1 cellular context compared by ENCODE assay signal in the genomic region with DNA sequence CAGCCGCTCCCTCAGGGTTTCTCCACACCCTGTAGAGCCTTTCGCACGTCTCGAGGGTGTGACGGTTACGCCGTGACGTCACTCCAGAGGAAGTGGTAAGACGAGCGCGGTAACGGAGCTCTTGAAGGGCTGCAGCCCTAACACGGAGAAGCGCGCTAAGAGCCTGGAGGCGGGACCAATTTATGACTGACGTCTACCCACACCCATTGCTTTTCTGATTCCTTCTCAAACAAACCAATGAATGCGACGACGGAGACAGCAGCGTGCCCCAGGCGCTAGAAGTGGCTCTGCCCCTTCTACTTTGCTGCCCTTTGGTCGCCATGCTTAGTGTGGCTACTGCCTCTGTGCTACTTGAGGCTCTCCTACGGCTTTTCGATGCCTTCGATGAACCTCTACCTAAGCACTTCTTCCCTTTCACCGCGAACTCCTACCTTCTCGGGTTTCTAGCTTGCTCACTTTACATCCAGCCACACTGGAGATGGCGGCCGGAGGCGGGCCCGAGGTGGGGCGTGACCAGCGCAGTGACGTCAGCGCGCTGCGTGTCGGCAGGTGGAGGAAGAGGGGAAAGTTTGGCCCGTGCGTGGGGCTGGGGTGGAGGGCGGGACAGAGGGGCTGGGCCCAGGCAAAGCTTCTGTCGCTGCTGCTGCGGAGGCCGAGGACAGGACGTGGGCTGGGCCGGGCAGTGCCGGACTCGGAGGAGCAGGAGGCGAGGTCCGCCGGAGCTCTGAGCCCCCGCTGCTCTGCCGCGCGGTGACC.
TF ChIP-seq lines count a peak whose summit lies in the region.

A gene (plus strand): TSS at position 572 of the 756 bp plus-strand sequence. CDS start 340 bp downstream, outside the sequence.

TF ChIP-seq in WTC11, 78 proteins besides CTCF, POLR2A, EP300 and RAD21 (continued from another document):
- TF ChIP-seq, protein P1, sequence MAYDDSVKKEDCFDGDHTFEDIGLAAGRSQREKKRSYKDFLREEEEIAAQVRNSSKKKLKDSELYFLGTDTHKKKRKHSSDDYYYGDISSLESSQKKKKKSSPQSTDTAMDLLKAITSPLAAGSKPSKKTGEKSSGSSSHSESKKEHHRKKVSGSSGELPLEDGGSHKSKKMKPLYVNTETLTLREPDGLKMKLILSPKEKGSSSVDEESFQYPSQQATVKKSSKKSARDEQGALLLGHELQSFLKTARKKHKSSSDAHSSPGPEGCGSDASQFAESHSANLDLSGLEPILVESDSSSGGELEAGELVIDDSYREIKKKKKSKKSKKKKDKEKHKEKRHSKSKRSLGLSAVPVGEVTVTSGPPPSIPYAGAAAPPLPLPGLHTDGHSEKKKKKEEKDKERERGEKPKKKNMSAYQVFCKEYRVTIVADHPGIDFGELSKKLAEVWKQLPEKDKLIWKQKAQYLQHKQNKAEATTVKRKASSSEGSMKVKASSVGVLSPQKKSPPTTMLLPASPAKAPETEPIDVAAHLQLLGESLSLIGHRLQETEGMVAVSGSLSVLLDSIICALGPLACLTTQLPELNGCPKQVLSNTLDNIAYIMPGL (CRISPR knock-in tag; IDR thresholded peaks at IDR 0.05) = 0 out of 2 replicates have a peak, but pooled peaks have one; percentile 75
- TF ChIP-seq, protein P2, sequence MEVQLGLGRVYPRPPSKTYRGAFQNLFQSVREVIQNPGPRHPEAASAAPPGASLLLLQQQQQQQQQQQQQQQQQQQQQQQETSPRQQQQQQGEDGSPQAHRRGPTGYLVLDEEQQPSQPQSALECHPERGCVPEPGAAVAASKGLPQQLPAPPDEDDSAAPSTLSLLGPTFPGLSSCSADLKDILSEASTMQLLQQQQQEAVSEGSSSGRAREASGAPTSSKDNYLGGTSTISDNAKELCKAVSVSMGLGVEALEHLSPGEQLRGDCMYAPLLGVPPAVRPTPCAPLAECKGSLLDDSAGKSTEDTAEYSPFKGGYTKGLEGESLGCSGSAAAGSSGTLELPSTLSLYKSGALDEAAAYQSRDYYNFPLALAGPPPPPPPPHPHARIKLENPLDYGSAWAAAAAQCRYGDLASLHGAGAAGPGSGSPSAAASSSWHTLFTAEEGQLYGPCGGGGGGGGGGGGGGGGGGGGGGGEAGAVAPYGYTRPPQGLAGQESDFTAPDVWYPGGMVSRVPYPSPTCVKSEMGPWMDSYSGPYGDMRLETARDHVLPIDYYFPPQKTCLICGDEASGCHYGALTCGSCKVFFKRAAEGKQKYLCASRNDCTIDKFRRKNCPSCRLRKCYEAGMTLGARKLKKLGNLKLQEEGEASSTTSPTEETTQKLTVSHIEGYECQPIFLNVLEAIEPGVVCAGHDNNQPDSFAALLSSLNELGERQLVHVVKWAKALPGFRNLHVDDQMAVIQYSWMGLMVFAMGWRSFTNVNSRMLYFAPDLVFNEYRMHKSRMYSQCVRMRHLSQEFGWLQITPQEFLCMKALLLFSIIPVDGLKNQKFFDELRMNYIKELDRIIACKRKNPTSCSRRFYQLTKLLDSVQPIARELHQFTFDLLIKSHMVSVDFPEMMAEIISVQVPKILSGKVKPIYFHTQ (CRISPR knock-in tag; IDR thresholded peaks at IDR 0.05) = no peak
- TF ChIP-seq ETV6 (CRISPR knock-in tag; IDR thresholded peaks at IDR 0.05) (peak; percentile 44; the same call in 1 of the 2 replicates), MXD4 (CRISPR knock-in tag; IDR thresholded peaks at IDR 0.05; ENCODE audit: borderline replicate concordance) (no peak), SP1 (CRISPR knock-in tag; conservative IDR thresholded peaks at IDR 0.05) (peak; percentile 72; the same call in 1 of the 2 replicates), ZNF671 (CRISPR knock-in tag; IDR thresholded peaks at IDR 0.05) (no peak), MYBL2 (CRISPR knock-in tag; IDR thresholded peaks at IDR 0.05) (0 out of 2 replicates have a peak, but pooled peaks have one; percentile 68), CREM (CRISPR knock-in tag; IDR thresholded peaks at IDR 0.05) (peak; percentile 93), ZNF416 (CRISPR knock-in tag; IDR thresholded peaks at IDR 0.05) (no peak), ELF4 (CRISPR knock-in tag; IDR thresholded peaks at IDR 0.05; ENCODE audit: low read depth) (no peak), ZNF423 (CRISPR knock-in tag; IDR thresholded peaks at IDR 0.05) (no peak), GABPB1 (CRISPR knock-in tag; IDR thresholded peaks at IDR 0.05) (peak; percentile 53)
- TF ChIP-seq, protein P3, sequence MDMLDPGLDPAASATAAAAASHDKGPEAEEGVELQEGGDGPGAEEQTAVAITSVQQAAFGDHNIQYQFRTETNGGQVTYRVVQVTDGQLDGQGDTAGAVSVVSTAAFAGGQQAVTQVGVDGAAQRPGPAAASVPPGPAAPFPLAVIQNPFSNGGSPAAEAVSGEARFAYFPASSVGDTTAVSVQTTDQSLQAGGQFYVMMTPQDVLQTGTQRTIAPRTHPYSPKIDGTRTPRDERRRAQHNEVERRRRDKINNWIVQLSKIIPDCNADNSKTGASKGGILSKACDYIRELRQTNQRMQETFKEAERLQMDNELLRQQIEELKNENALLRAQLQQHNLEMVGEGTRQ (CRISPR knock-in tag; IDR thresholded peaks at IDR 0.05) = peak; percentile 70
- TF ChIP-seq, protein P4, sequence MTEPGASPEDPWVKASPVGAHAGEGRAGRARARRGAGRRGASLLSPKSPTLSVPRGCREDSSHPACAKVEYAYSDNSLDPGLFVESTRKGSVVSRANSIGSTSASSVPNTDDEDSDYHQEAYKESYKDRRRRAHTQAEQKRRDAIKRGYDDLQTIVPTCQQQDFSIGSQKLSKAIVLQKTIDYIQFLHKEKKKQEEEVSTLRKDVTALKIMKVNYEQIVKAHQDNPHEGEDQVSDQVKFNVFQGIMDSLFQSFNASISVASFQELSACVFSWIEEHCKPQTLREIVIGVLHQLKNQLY (CRISPR knock-in tag; IDR thresholded peaks at IDR 0.05) = no peak
- TF ChIP-seq, protein P5, sequence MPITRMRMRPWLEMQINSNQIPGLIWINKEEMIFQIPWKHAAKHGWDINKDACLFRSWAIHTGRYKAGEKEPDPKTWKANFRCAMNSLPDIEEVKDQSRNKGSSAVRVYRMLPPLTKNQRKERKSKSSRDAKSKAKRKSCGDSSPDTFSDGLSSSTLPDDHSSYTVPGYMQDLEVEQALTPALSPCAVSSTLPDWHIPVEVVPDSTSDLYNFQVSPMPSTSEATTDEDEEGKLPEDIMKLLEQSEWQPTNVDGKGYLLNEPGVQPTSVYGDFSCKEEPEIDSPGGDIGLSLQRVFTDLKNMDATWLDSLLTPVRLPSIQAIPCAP (CRISPR knock-in tag; IDR thresholded peaks at IDR 0.05) = no peak
- TF ChIP-seq, protein P6, sequence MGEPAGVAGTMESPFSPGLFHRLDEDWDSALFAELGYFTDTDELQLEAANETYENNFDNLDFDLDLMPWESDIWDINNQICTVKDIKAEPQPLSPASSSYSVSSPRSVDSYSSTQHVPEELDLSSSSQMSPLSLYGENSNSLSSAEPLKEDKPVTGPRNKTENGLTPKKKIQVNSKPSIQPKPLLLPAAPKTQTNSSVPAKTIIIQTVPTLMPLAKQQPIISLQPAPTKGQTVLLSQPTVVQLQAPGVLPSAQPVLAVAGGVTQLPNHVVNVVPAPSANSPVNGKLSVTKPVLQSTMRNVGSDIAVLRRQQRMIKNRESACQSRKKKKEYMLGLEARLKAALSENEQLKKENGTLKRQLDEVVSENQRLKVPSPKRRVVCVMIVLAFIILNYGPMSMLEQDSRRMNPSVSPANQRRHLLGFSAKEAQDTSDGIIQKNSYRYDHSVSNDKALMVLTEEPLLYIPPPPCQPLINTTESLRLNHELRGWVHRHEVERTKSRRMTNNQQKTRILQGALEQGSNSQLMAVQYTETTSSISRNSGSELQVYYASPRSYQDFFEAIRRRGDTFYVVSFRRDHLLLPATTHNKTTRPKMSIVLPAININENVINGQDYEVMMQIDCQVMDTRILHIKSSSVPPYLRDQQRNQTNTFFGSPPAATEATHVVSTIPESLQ (CRISPR knock-in tag; IDR thresholded peaks at IDR 0.05) = no peak
